26 cellular contexts compared by ENCODE assay signal in genomic region chr6:1716396-1716795, GRCh38.
"Had no signal": no experiment of that assay in that cellular context is flagged by ENCODE, and none has a peak within 500 bp of the region (broad histone marks: within the 10 kb centered on the region; RNA-seq: fewer than 3 reads in every experiment).

No MANE protein-coding gene starts in this region.

- H3K27me3 ChIP-seq: ovary, right atrium auricular region, right lobe of liver, stomach, testis, thyroid gland, transverse colon, upper lobe of left lung, vagina had no signal

- H3K9me3 Mint-ChIP-seq: natural killer cell treated with Interleukin-12 subunit alpha and Interleukin-12 subunit beta and Interleukin-15 and Interleukin-18, amount 100 ng/mL, for 72 hours; neural crest cell; stimulated activated naive B cell treated with anti-CD40 and anti-IgM and Interleukin-4, amounts not matched to agents 10 μg/mL and 1 μg/mL and 100 μg/mL, for 72 hours had no signal

- DNase-seq: islet precursor cell; left ventricle myocardium inferior; mesendoderm; midbrain; mucosa of descending colon; naive thymus-derived CD4-positive, alpha-beta T cell; ovary; right lobe of liver; stimulated activated CD4-positive, alpha-beta T cell treated with anti-CD3 and anti-CD28 coated beads, Interleukin-12 subunit alpha, Interleukin-12 subunit beta, amount 100 ng/mL, for 4 hours; stimulated activated CD4-positive, alpha-beta T cell treated with anti-CD3 and anti-CD28 coated beads, Interleukin-15, amount 100 ng/mL, for 24 hours; stimulated activated CD4-positive, alpha-beta T cell treated with anti-CD3 and anti-CD28 coated beads, Interleukin-2, amount 100 ng/mL, for 24 hours; stimulated activated CD4-positive, alpha-beta T cell treated with anti-CD3 and anti-CD28 coated beads, Interleukin-4, amount 100 ng/mL, for 1 hour; stimulated activated naive B cell treated with anti-CD40 and anti-IgM and Interleukin-4, amounts not matched to agents 10 μg/mL and 1 μg/mL and 100 μg/mL, for 72 hours; stimulated activated naive CD8-positive, alpha-beta T cell treated with anti-CD3 and anti-CD28 coated beads, Interleukin-15, Interleukin-2, amounts not matched to agents 100 U/mL and 50 U/mL, for 24 hours; stomach; testis; thyroid gland; transverse colon; upper lobe of left lung had no signal

- H3K9me3 ChIP-seq: left ventricle myocardium inferior, mucosa of descending colon, ovary, right atrium auricular region, right lobe of liver, stomach, testis, thyroid gland, transverse colon, upper lobe of left lung, vagina had no signal

- H3K4me1 Mint-ChIP-seq: stimulated activated naive B cell treated with anti-CD40 and anti-IgM and Interleukin-4, amounts not matched to agents 10 μg/mL and 1 μg/mL and 100 μg/mL, for 72 hours had no signal

- H3K4me3 Mint-ChIP-seq: naive thymus-derived CD4-positive, alpha-beta T cell; natural killer cell treated with Interleukin-12 subunit alpha and Interleukin-12 subunit beta and Interleukin-15 and Interleukin-18, amount 100 ng/mL, for 72 hours; neural crest cell; stimulated activated naive B cell treated with anti-CD40 and anti-IgM and Interleukin-4, amounts not matched to agents 10 μg/mL and 1 μg/mL and 100 μg/mL, for 72 hours had no signal

- H3K27me3 Mint-ChIP-seq: naive thymus-derived CD4-positive, alpha-beta T cell; natural killer cell treated with Interleukin-12 subunit alpha and Interleukin-12 subunit beta and Interleukin-15 and Interleukin-18, amount 100 ng/mL, for 72 hours; stimulated activated naive B cell treated with anti-CD40 and anti-IgM and Interleukin-4, amounts not matched to agents 10 μg/mL and 1 μg/mL and 100 μg/mL, for 72 hours had no signal

- H3K4me1 ChIP-seq: left ventricle myocardium inferior, right lobe of liver, stomach, testis, transverse colon, upper lobe of left lung, vagina had no signal

- H3K4me3 ChIP-seq: left ventricle myocardium inferior, lung, mucosa of descending colon, ovary, right atrium auricular region, right lobe of liver, skin epidermis, stomach, testis, thyroid gland, transverse colon, upper lobe of left lung, vagina had no signal

- ATAC-seq: mucosa of descending colon; naive thymus-derived CD4-positive, alpha-beta T cell; natural killer cell treated with Interleukin-12 subunit alpha and Interleukin-12 subunit beta and Interleukin-15 and Interleukin-18, amount 100 ng/mL, for 72 hours; stimulated activated naive B cell treated with anti-CD40 and anti-IgM and Interleukin-4, amounts not matched to agents 10 μg/mL and 1 μg/mL and 100 μg/mL, for 72 hours; stimulated activated naive CD8-positive, alpha-beta T cell treated with anti-CD3 and anti-CD28 coated beads, Interleukin-15, Interleukin-2, amounts not matched to agents 100 U/mL and 50 U/mL, for 24 hours had no signal

- H3K36me3 Mint-ChIP-seq: natural killer cell treated with Interleukin-12 subunit alpha and Interleukin-12 subunit beta and Interleukin-15 and Interleukin-18, amount 100 ng/mL, for 72 hours had no signal

- H3K27ac ChIP-seq: left ventricle myocardium inferior, ovary, right atrium auricular region, right lobe of liver, stomach, testis, thyroid gland, transverse colon, upper lobe of left lung, vagina had no signal

- H3K36me3 ChIP-seq: left ventricle myocardium inferior, ovary, right atrium auricular region, right lobe of liver, thyroid gland, transverse colon, upper lobe of left lung, vagina had no signal

- H3K27ac Mint-ChIP-seq: natural killer cell treated with Interleukin-12 subunit alpha and Interleukin-12 subunit beta and Interleukin-15 and Interleukin-18, amount 100 ng/mL, for 72 hours; progenitor cell of endocrine pancreas; stimulated activated naive B cell treated with anti-CD40 and anti-IgM and Interleukin-4, amounts not matched to agents 10 μg/mL and 1 μg/mL and 100 μg/mL, for 72 hours had no signal
